Comparison of ENCODE assay signal across 10 cellular contexts in the genomic region with DNA sequence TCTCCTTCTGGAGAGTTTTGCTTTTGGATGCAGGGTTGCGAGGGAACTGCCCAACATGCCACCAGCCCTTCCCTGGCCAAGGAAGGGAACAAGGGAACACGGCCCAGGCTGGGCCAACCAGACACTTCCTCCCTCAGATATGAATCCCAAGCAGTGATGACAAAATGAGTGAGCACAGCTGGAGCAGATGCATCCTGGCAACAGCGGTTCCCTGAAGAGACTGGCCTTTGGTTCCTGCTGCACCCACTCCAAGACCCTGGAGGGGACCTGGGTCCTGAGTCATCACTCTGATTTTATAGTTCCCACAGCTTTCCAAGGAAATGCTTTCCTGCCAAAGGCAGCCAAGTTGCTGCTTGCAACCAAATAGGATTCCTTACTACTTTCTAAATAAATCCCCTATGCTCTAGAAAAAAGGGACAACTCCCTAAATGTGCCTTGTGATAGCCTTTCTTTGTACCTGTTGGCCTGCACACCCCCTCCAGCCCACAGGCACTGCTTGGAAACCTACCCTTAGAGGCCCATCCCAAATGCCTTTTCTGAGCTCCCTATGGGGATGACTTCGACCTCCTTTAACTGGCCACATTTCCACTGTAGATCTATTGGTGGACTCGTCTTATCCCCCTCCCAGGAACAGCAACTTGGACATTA. TPM values are rescaled to one million over a fixed set of nuclear protein-coding genes. Genes with fewer than 3 reads are reported as not detected.
DNase-seq lines count a peak whose midpoint lies in the region; ATAC-seq and TF ChIP-seq lines count a peak whose summit lies in the region.
"Had no signal": no experiment of that assay in that cellular context is flagged by ENCODE, and none has a peak within 500 bp of the region (broad histone marks: within the 10 kb centered on the region; RNA-seq: fewer than 3 reads in every experiment).

No MANE protein-coding gene starts in this region.

- H3K27ac ChIP-seq in brain microvascular endothelial cell, result peak overlapping the region; percentile 57
- peak overlapping the region; percentile 68 for H3K27ac ChIP-seq in lower lobe of right lung

- intact Hi-C loops in lower lobe of right lung (cut with DNase I), result no loop called here

- DNase-seq in A172 (ENCODE audit: low spot score), result peak; percentile 89
- DNase-seq in HS-5 (ENCODE audit: low read depth), result peak; percentile 45
- peak; percentile 57 for DNase-seq in brain microvascular endothelial cell
- no peak for DNase-seq in lower lobe of right lung
- no peak for DNase-seq in activated gamma-delta T cell treated with Interleukin-2 at 50 U/mL for 16 hours
- DNase-seq in stimulated activated CD4-positive, alpha-beta T cell treated with anti-CD3 and anti-CD28 coated beads, Interleukin-4, amount 100 ng/mL, for 4 hours, result no peak
- DNase-seq in cerebellar cortex (ENCODE audit: low spot score), result no peak
- DNase-seq: DND-41, NCI-H526 had no signal

- H3K9me3 ChIP-seq in lower lobe of right lung, result no peaks in the 10 kb centered on the region

- in situ Hi-C loops in brain microvascular endothelial cell (cut with HindIII; ENCODE audit: low pct_ligation_motif_present, low sequenced_read_pairs), result no loop called here

- no peaks in the 10 kb centered on the region for H3K27me3 ChIP-seq in brain microvascular endothelial cell (replicated peaks)
- H3K27me3 ChIP-seq in lower lobe of right lung (ENCODE audit: low read depth), result no peaks in the 10 kb centered on the region

- H3K4me1 ChIP-seq in lower lobe of right lung, result peaks cover 75% of the 10 kb centered on the region

- TF ChIP-seq CTCF in brain microvascular endothelial cell (IDR thresholded peaks at IDR 0.05; ENCODE audit: low read depth, low read length, missing control alignments) (no peak), lower lobe of right lung (IDR thresholded peaks at IDR 0.05) (no peak)

- H3K36me3 ChIP-seq in brain microvascular endothelial cell (replicated peaks) (peaks cover 7% of the 10 kb centered on the region), lower lobe of right lung (no peaks in the 10 kb centered on the region)

- ATAC-seq in lower lobe of right lung (peak in 1 of 2 donors; percentile 29), HG03039 (IDR thresholded peaks at IDR 0.05; ENCODE audit: unreplicated experiment) (no peak)

- no peak overlapping the region for H3K4me3 ChIP-seq in brain microvascular endothelial cell (ENCODE audit: low read depth, low read length)
- no peak overlapping the region for H3K4me3 ChIP-seq in lower lobe of right lung

RNA-seq across cellular contexts. Expression of gene ST3GAL2, which starts 5.3 kb away (rescaled TPM):
- total RNA-seq in A172 (2014; rRNA removed; shearing (Covaris generic)), result 14.4 and 17.3 TPM in 2 replicates
- total RNA-seq in lower lobe of right lung, result 31.8 TPM

RNA-seq across cellular contexts. Expression of gene FCSK, which starts 20.8 kb away (rescaled TPM):
- total RNA-seq in A172 (2014; rRNA removed; shearing (Covaris generic)), result 9.4 and 13.8 TPM in 2 replicates
- total RNA-seq in lower lobe of right lung, result 23.8 TPM

Comparison
In these comparisons a context has a peak if more than half of its experiments do, and no peak if none do; other contexts are left out.
1. DNase-seq: peak in A172 (single experiment), HS-5 (single experiment) and brain microvascular endothelial cell (single experiment); none in lower lobe of right lung (single experiment), activated gamma-delta T cell treated with Interleukin-2 at 50 U/mL for 16 hours (single experiment), stimulated activated CD4-positive, alpha-beta T cell treated with anti-CD3 and anti-CD28 coated beads, Interleukin-4, amount 100 ng/mL, for 4 hours (0 of 2) and cerebellar cortex (single experiment).